In genomic region chr15:65867933-65868332, GRCh38 we compare ENCODE assay signal across 7 cellular contexts. TPM values are rescaled to one million over a fixed set of nuclear protein-coding genes. Genes with fewer than 3 reads are reported as not detected.
DNase-seq lines count a peak whose midpoint lies in the region; ATAC-seq and TF ChIP-seq lines count a peak whose summit lies in the region.
"Not testable (repeated sequence)": the region's sequence is repeated elsewhere in the genome, so short reads cannot be mapped to it uniquely, and the experiment has no call there.

No MANE protein-coding gene starts in this region.

- RAD21 ChIA-PET in HCT116 (lab: Charles Lee; ENCODE audit: low non-redundant PET in 1 of 2, low total read pairs in 2 of 2, uncharacterized antibody in 2 of 2, unreplicated experiment in 2 of 2) = not testable (repeated sequence)

- H3K4me1 ChIP-seq in HCT116 (ENCODE audit: control insufficient read depth in 1 of 2, insufficient read depth in 2 of 2, low read length in 2 of 2) = peaks cover 11 to 34% of the 10 kb centered on the region in 2 experiments

- POLR2A ChIA-PET in CD4-positive, alpha-beta T cell (lab: Charles Lee) = interaction anchor here (1.8 to 3.3 kb wide), 4 partner anchors 11 to 76 kb away, joined by 7 to 71 read pairs (median 38); partner anchors contain the start of gene DENND4A
- POLR2A ChIA-PET in HCT116 (lab: Charles Lee) = not testable (repeated sequence)

- H3K79me2 ChIP-seq in HCT116 (ENCODE audit: insufficient read depth, low read length) = peaks cover 36% of the 10 kb centered on the region

- TF ChIP-seq CTCF in CD4-positive, alpha-beta T cell (IDR thresholded peaks at IDR 0.05); HCT116 (IDR thresholded peaks at IDR 0.05 in 2 of 3, conservative IDR thresholded peaks at IDR 0.05 in 1 of 3; ENCODE audit: borderline replicate concordance in 1 of 3, insufficient read depth in 1 of 3, low read depth in 2 of 3, low read length in 2 of 3); brain (conservative IDR thresholded peaks at IDR 0.05); natural killer cell (IDR thresholded peaks at IDR 0.05); progenitor cell of endocrine pancreas (IDR thresholded peaks at IDR 0.05; ENCODE audit: unreplicated experiment): not testable (repeated sequence)

- not testable (repeated sequence) for H3K9me3 ChIP-seq in CD4-positive, alpha-beta T cell (ENCODE audit: control insufficient read depth, low read length); HCT116 (ENCODE audit: control insufficient read depth in 1 of 2, insufficient read depth in 1 of 2, low read depth in 1 of 2, low read length in 2 of 2)

- intact Hi-C loops in CD4-positive, alpha-beta T cell (cut with DNase I, micrococcal nuclease) = loop anchor here (2.0 to 10.0 kb wide), 3 partner anchors 19 to 683 kb away; partner anchors contain the start of gene CLPX (in 1 of the 2)
- intact Hi-C loops in HCT116 (cut with micrococcal nuclease) = not testable (repeated sequence)
- intact Hi-C loops in natural killer cell (cut with micrococcal nuclease) = loop anchor here (2.0 kb wide), 1 partner anchor 75 kb away; the partner anchor contains the start of gene DENND4A

- not testable (repeated sequence) for H3K4me3 ChIP-seq in HCT116 (replicated peaks in 1 of 2; ENCODE audit: low read depth in 1 of 2, low read length in 2 of 2)

- not testable (repeated sequence) for H3K9me2 ChIP-seq in HCT116 (ENCODE audit: insufficient read depth)

- not testable (repeated sequence) for H4K20me1 ChIP-seq in HCT116 (ENCODE audit: insufficient read depth)

- not testable (repeated sequence) for H3K27me3 ChIP-seq in CD4-positive, alpha-beta T cell (ENCODE audit: control insufficient read depth, insufficient read depth, low read length); HCT116 (ENCODE audit: insufficient read depth, low read length)

- H3K9me3 Mint-ChIP-seq in CD4-positive, alpha-beta T cell; T-helper 2 cell treated with Interferon-gamma antibody and Interleukin-4, amounts not matched to agents 5 μg/mL and 100 μg/mL, for 36 hours; activated T-helper 17 cell treated with anti-CD3 and anti-CD28 coated beads, Interleukin-2, amount 50 U/mL, for 72 hours; brain; natural killer cell; progenitor cell of endocrine pancreas (ENCODE audit: low read depth): not testable (repeated sequence)

- not testable (repeated sequence) for H3K27ac ChIP-seq in CD4-positive, alpha-beta T cell (ENCODE audit: low read depth, low read length); HCT116 (ENCODE audit: low read depth, low read length)

- not testable (repeated sequence) for ATAC-seq in CD4-positive, alpha-beta T cell (ENCODE audit: poor library complexity); HCT116; activated T-helper 17 cell treated with anti-CD3 and anti-CD28 coated beads, Interleukin-2, amount 50 U/mL, for 72 hours (replicated peaks); natural killer cell

- peak overlapping the region; percentile 99 for H3K4me3 Mint-ChIP-seq in CD4-positive, alpha-beta T cell
- peak overlapping the region; percentile 97 for H3K4me3 Mint-ChIP-seq in T-helper 2 cell treated with Interferon-gamma antibody and Interleukin-4, amounts not matched to agents 5 μg/mL and 100 μg/mL, for 36 hours
- peak overlapping the region; percentile 98 for H3K4me3 Mint-ChIP-seq in activated T-helper 17 cell treated with anti-CD3 and anti-CD28 coated beads, Interleukin-2, amount 50 U/mL, for 72 hours
- peak overlapping the region; percentile 85 to 100 (median 99) for H3K4me3 Mint-ChIP-seq in brain
- peak overlapping the region; percentile 76 for H3K4me3 Mint-ChIP-seq in natural killer cell
- not testable (repeated sequence) for H3K4me3 Mint-ChIP-seq in progenitor cell of endocrine pancreas (ENCODE audit: low read depth)

- not testable (repeated sequence) for TF ChIP-seq POLR2A in HCT116 (IDR thresholded peaks at IDR 0.05; ENCODE audit: borderline replicate concordance, extremely low read depth, insufficient read depth, insufficient read length)

- not testable (repeated sequence) for DNase-seq in CD4-positive, alpha-beta T cell; HCT116 (ENCODE audit: low read depth, low spot score); T-helper 2 cell treated with Interferon-gamma antibody and Interleukin-4, amounts not matched to agents 5 μg/mL and 100 μg/mL, for 36 hours (ENCODE audit: low spot score); natural killer cell; progenitor cell of endocrine pancreas (ENCODE audit: low spot score, unreplicated experiment)

- H3K27ac Mint-ChIP-seq in CD4-positive, alpha-beta T cell = peak overlapping the region; percentile 100
- peak overlapping the region; percentile 49 for H3K27ac Mint-ChIP-seq in T-helper 2 cell treated with Interferon-gamma antibody and Interleukin-4, amounts not matched to agents 5 μg/mL and 100 μg/mL, for 36 hours
- peak overlapping the region; percentile 100 for H3K27ac Mint-ChIP-seq in activated T-helper 17 cell treated with anti-CD3 and anti-CD28 coated beads, Interleukin-2, amount 50 U/mL, for 72 hours
- peak overlapping the region in 1 of 5 experiments; percentile 99 for H3K27ac Mint-ChIP-seq in brain
- H3K27ac Mint-ChIP-seq in natural killer cell = peak overlapping the region in 1 of 2 donors; percentile 98
- H3K27ac Mint-ChIP-seq in progenitor cell of endocrine pancreas = peak overlapping the region; percentile 100

- TF ChIP-seq RAD21 in HCT116 (IDR thresholded peaks at IDR 0.05; ENCODE audit: low read depth) = not testable (repeated sequence)

- H2AFZ ChIP-seq in HCT116 (ENCODE audit: low read depth, low read length, poor library complexity, severe bottlenecking) = not testable (repeated sequence)

- peaks cover 28% of the 10 kb centered on the region for H3K36me3 Mint-ChIP-seq in CD4-positive, alpha-beta T cell (ENCODE audit: low read depth)
- peaks cover 16% of the 10 kb centered on the region for H3K36me3 Mint-ChIP-seq in T-helper 2 cell treated with Interferon-gamma antibody and Interleukin-4, amounts not matched to agents 5 μg/mL and 100 μg/mL, for 36 hours (ENCODE audit: low read depth)
- H3K36me3 Mint-ChIP-seq in activated T-helper 17 cell treated with anti-CD3 and anti-CD28 coated beads, Interleukin-2, amount 50 U/mL, for 72 hours (ENCODE audit: low read depth) = peaks cover 29% of the 10 kb centered on the region
- H3K36me3 Mint-ChIP-seq in brain; natural killer cell; progenitor cell of endocrine pancreas (ENCODE audit: insufficient read depth): not testable (repeated sequence)

- H3K4me2 ChIP-seq in HCT116 (ENCODE audit: low read length) = peak overlapping the region; percentile 73; the same call in 1 of the 2 replicates

- H3K4me1 Mint-ChIP-seq in CD4-positive, alpha-beta T cell (ENCODE audit: low read depth) = peaks cover 40% of the 10 kb centered on the region
- peaks cover 18% of the 10 kb centered on the region for H3K4me1 Mint-ChIP-seq in T-helper 2 cell treated with Interferon-gamma antibody and Interleukin-4, amounts not matched to agents 5 μg/mL and 100 μg/mL, for 36 hours (ENCODE audit: low read depth)
- peaks cover 28% of the 10 kb centered on the region for H3K4me1 Mint-ChIP-seq in activated T-helper 17 cell treated with anti-CD3 and anti-CD28 coated beads, Interleukin-2, amount 50 U/mL, for 72 hours
- H3K4me1 Mint-ChIP-seq in brain (peaks cover 27% of the 10 kb centered on the region), natural killer cell (peaks cover 30 to 38% of the 10 kb centered on the region in 2 donors), progenitor cell of endocrine pancreas (ENCODE audit: low read depth) (peaks cover 11% of the 10 kb centered on the region)

- not testable (repeated sequence) for H3K36me3 ChIP-seq in HCT116 (ENCODE audit: control insufficient read depth in 1 of 2, insufficient read depth in 2 of 2, low read length in 2 of 2)

- not testable (repeated sequence) for BruUV-seq in HCT116 (replicated peaks; lab: Mats Ljungman, UMichigan)

- not testable (repeated sequence) for H3K9ac ChIP-seq in HCT116 (ENCODE audit: low read length)

- CTCF ChIA-PET in CD4-positive, alpha-beta T cell (lab: Charles Lee) = interaction anchor here (1.3 to 1.5 kb wide), 3 partner anchors 22 to 229 kb away, joined by 3 to 4 read pairs (median 3); no protein-coding TSS in a partner anchor
- CTCF ChIA-PET in HCT116 (lab: Charles Lee) = interaction anchor here (4.1 kb wide), 1 partner anchor 10 kb away, joined by 31 read pairs; no protein-coding TSS in a partner anchor

- not testable (repeated sequence) for H3K27me3 Mint-ChIP-seq in CD4-positive, alpha-beta T cell; T-helper 2 cell treated with Interferon-gamma antibody and Interleukin-4, amounts not matched to agents 5 μg/mL and 100 μg/mL, for 36 hours (ENCODE audit: low read depth); activated T-helper 17 cell treated with anti-CD3 and anti-CD28 coated beads, Interleukin-2, amount 50 U/mL, for 72 hours; natural killer cell (ENCODE audit: low read depth in 2 of 2); progenitor cell of endocrine pancreas
- H3K27me3 Mint-ChIP-seq in brain = peaks cover 14% of the 10 kb centered on the region

RNA-seq across cellular contexts. Expression of gene RAB11A, which starts 1.4 kb away (rescaled TPM):
- 100 to 1,000 TPM in 1 of 2 experiments, 10 to 100 TPM in 1; 98.5 to 102 TPM for total RNA-seq in CD4-positive, alpha-beta T cell
- 234 TPM for total RNA-seq in HCT116 (2021; ENCODE audit: unreplicated experiment)
- 249 and 263 TPM in 2 replicates for polyA plus RNA-seq in HCT116 (2012)
- 100 to 1,000 TPM; 108 to 143 TPM for total RNA-seq in activated T-helper 17 cell treated with anti-CD3 and anti-CD28 coated beads, Interleukin-2, amount 50 U/mL, for 72 hours
- polyA plus RNA-seq in brain (ENCODE audit: insufficient read depth, low read depth, low replicate concordance) = 329 TPM
- total RNA-seq in natural killer cell = 10 to 100 TPM; 84.7 to 97.1 (median 87.5) TPM
- 220 and 234 TPM in 2 replicates for total RNA-seq in progenitor cell of endocrine pancreas
